ENCODE assay signal across 8 cellular contexts in genomic region chrX:118347131-118347530, GRCh38. TPM values are rescaled to one million over a fixed set of nuclear protein-coding genes. Genes with fewer than 3 reads are reported as not detected.
DNase-seq lines count a peak whose midpoint lies in the region; TF ChIP-seq lines count a peak whose summit lies in the region.

No MANE protein-coding gene starts in this region.

- H3K9me3 Mint-ChIP-seq in chondrocyte (ENCODE audit: low read depth) = no peaks in the 10 kb centered on the region

- H3K27ac Mint-ChIP-seq in chondrocyte (ENCODE audit: unreplicated experiment) = peak overlapping the region; percentile 98

- H4K20me1 ChIP-seq in OCI-LY1 (ENCODE audit: insufficient read depth, low read length) = no peaks in the 10 kb centered on the region

- no peak overlapping the region for H2AFZ ChIP-seq in OCI-LY1 (ENCODE audit: low read length)

- H3F3A ChIP-seq in OCI-LY1 (ENCODE audit: insufficient read depth, low read length) = no peaks in the 10 kb centered on the region

- H3K4me2 ChIP-seq in OCI-LY1 (ENCODE audit: low read length) = peak overlapping the region; percentile 86

- peak; percentile 31 for DNase-seq in NCI-H2107 treated with DMSO at 0.1 percent for 48 hours (lab: John Stamatoyannopoulos, UW; ENCODE audit: unreplicated experiment)
- DNase-seq in NCI-H2107 (lab: John Stamatoyannopoulos, UW) = no peak
- no peak for DNase-seq in chondrocyte (ENCODE audit: low spot score)
- DNase-seq in UCSD-AML1 (lab: John Stamatoyannopoulos, UW; ENCODE audit: unreplicated experiment) = no peak
- no peak for DNase-seq in activated CD4-positive, alpha-beta T cell treated with anti-CD3 and anti-CD28 coated beads, Interleukin-2, amount 50 U/mL, for 1 hour
- no peak for DNase-seq in stimulated activated naive CD4-positive, alpha-beta T cell treated with Interleukin-2 at 50 U/mL for 16 hours (lab: John Stamatoyannopoulos, UW)

- H3K79me2 ChIP-seq in OCI-LY1 (ENCODE audit: insufficient read depth, low read length) = peaks cover 33% of the 10 kb centered on the region

- H3K27ac ChIP-seq in OCI-LY1 (ENCODE audit: low read depth, low read length, poor library complexity, severe bottlenecking) = peak overlapping the region; percentile 70

- no peaks in the 10 kb centered on the region for H3K36me3 ChIP-seq in OCI-LY1 (ENCODE audit: insufficient read depth, low read length)

- H3K27me3 ChIP-seq in OCI-LY1 (ENCODE audit: insufficient read depth, low read length) = no peaks in the 10 kb centered on the region
- no peaks in the 10 kb centered on the region for H3K27me3 ChIP-seq in mononuclear cell (ENCODE audit: insufficient read depth, low read length)

- H3K4me3 ChIP-seq in OCI-LY1 (ENCODE audit: low read depth, low read length, poor library complexity, severe bottlenecking) (peak overlapping the region; percentile 96), mononuclear cell (ENCODE audit: low read length) (peak overlapping the region; percentile 85)

- H3K4me1 Mint-ChIP-seq in chondrocyte (ENCODE audit: low read depth) = peaks cover 49% of the 10 kb centered on the region

- H3K9me2 ChIP-seq in OCI-LY1 (ENCODE audit: low read depth, low read length) = no peaks in the 10 kb centered on the region

- H3K4me3 Mint-ChIP-seq in chondrocyte (ENCODE audit: unreplicated experiment) = peak overlapping the region; percentile 97

- H3K9me3 ChIP-seq in OCI-LY1 (ENCODE audit: low read length) (no peaks in the 10 kb centered on the region), mononuclear cell (ENCODE audit: low read depth, low read length) (no peaks in the 10 kb centered on the region)

- H3K27me3 Mint-ChIP-seq in chondrocyte (ENCODE audit: low read depth) = no peaks in the 10 kb centered on the region

- peaks cover 42% of the 10 kb centered on the region for H3K4me1 ChIP-seq in OCI-LY1 (ENCODE audit: insufficient read depth, low read length, severe bottlenecking)
- H3K4me1 ChIP-seq in mononuclear cell (ENCODE audit: insufficient read depth, low read length) = peaks cover 37% of the 10 kb centered on the region

- TF ChIP-seq CTCF in OCI-LY1 (IDR thresholded peaks at IDR 0.05; ENCODE audit: low read length) (no peak), chondrocyte (IDR thresholded peaks at IDR 0.05) (no peak)

- peak overlapping the region; percentile 96 for H3K9ac ChIP-seq in OCI-LY1 (ENCODE audit: low read length)

- no peaks in the 10 kb centered on the region for H3K36me3 Mint-ChIP-seq in chondrocyte (ENCODE audit: low read depth)

RNA-seq across cellular contexts. Expression of gene WDR44, which starts 1.2 kb away (rescaled TPM):
- 19.3 to 37.7 TPM (median 20.2 TPM) in 3 replicates for total RNA-seq in chondrocyte
- total RNA-seq in mononuclear cell = 22.8 TPM
